22 cellular contexts compared by ENCODE assay signal in the genomic region with DNA sequence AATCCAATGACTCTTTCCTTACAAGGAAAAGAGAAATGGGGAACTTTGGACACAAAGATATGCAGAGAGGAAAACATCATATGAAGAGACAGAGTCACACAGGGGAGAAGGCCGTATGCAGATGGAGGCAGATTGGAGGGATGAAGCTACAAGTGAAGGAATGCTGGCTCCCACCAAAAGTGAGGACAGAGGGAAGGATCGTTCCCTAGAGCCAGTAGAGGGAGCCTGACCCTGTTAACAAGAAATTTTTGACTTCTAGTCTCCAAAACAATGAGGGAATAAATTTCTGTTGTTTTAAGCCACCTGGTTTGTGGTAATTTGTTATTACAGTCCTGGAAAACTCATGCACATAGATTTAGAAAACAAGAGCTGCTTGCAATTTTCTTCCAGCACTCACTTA.
DNase-seq lines count a peak whose midpoint lies in the region; ATAC-seq and TF ChIP-seq lines count a peak whose summit lies in the region.
"Had no signal": no experiment of that assay in that cellular context is flagged by ENCODE, and none has a peak within 500 bp of the region (broad histone marks: within the 10 kb centered on the region; RNA-seq: fewer than 3 reads in every experiment).

No MANE protein-coding gene starts in this region.

- no peaks in the 10 kb centered on the region for H3K27me3 ChIP-seq in Loucy (ENCODE audit: insufficient read depth, low read length, poor library complexity, severe bottlenecking)
- no peaks in the 10 kb centered on the region for H3K27me3 ChIP-seq in CD8-positive, alpha-beta T cell (ENCODE audit: insufficient read depth, low read length)
- H3K27me3 ChIP-seq: BLaER1, pancreas, SJCRH30 had no signal

- CTCF ChIA-PET in CD8-positive, alpha-beta T cell (lab: Charles Lee): no interaction called here

- H3K9ac ChIP-seq in Loucy (ENCODE audit: low read depth, low read length, poor library complexity, severe bottlenecking): no peak overlapping the region
- H3K9ac ChIP-seq: BLaER1 had no signal

- no peaks in the 10 kb centered on the region for H4K20me1 ChIP-seq in Loucy (ENCODE audit: insufficient read depth, low read length, poor library complexity, severe bottlenecking)
- H4K20me1 ChIP-seq: BLaER1 had no signal

- no peak overlapping the region for H3K27ac Mint-ChIP-seq in progenitor cell of endocrine pancreas
- no peak overlapping the region for H3K27ac Mint-ChIP-seq in CD8-positive, alpha-beta T cell
- H3K27ac Mint-ChIP-seq: activated CD8-positive, alpha-beta T cell treated with anti-CD3 and anti-CD28 coated beads, Interleukin-2, amount 10 ng/mL, durations not matched to agents 7 days and 5 days; activated naive CD4-positive, alpha-beta T cell treated with anti-CD3 and anti-CD28 coated beads, Interleukin-2, amount 50 U/mL, for 24 hours; activated T-cell treated with anti-CD3 and anti-CD28 coated beads, Interleukin-2, amount 50 U/mL, for 72 hours; naive thymus-derived CD8-positive, alpha-beta T cell; stimulated activated naive CD8-positive, alpha-beta T cell treated with anti-CD3 and anti-CD28 coated beads, Interleukin-15, Interleukin-2, amounts not matched to agents 100 ng/mL and 50 ng/mL, for 24 hours had no signal

- peaks cover 3% of the 10 kb centered on the region for H3K4me1 ChIP-seq in Loucy (ENCODE audit: insufficient read depth, low read length, poor library complexity, severe bottlenecking)
- H3K4me1 ChIP-seq in CD8-positive, alpha-beta T cell (ENCODE audit: insufficient read depth, low read length): no peaks in the 10 kb centered on the region
- H3K4me1 ChIP-seq: BLaER1, pancreas, SJCRH30 had no signal

- peaks cover 5% of the 10 kb centered on the region for H3K9me3 Mint-ChIP-seq in progenitor cell of endocrine pancreas (ENCODE audit: low read depth)
- no peaks in the 10 kb centered on the region for H3K9me3 Mint-ChIP-seq in CD8-positive, alpha-beta T cell
- H3K9me3 Mint-ChIP-seq: activated naive CD4-positive, alpha-beta T cell treated with anti-CD3 and anti-CD28 coated beads, Interleukin-2, amount 50 U/mL, for 24 hours; stimulated activated naive CD8-positive, alpha-beta T cell treated with anti-CD3 and anti-CD28 coated beads, Interleukin-15, Interleukin-2, amounts not matched to agents 100 ng/mL and 50 ng/mL, for 24 hours had no signal

- in situ Hi-C loops in astrocyte of the spinal cord (cut with HindIII; ENCODE audit: low sequenced_read_pairs): no loop called here

- no peaks in the 10 kb centered on the region for H3K9me2 ChIP-seq in Loucy (replicated peaks; ENCODE audit: low read depth, low read length)

- DNase-seq in DMS 273 (lab: John Stamatoyannopoulos, UW; ENCODE audit: unreplicated experiment) (peak; percentile 18), DMS 273 treated with DMSO at 0.1 percent for 48 hours (lab: John Stamatoyannopoulos, UW) (no peak), astrocyte of the spinal cord (ENCODE audit: low read depth, low spot score) (no peak), progenitor cell of endocrine pancreas (ENCODE audit: low spot score, unreplicated experiment) (no peak), MV-4-11 (lab: John Stamatoyannopoulos, UW) (no peak)
- no peak for DNase-seq in activated T-cell treated with anti-CD3 and anti-CD28 coated beads, Interleukin-2, amount 50 U/mL, for 48 hours
- DNase-seq in CD8-positive, alpha-beta T cell: no peak
- DNase-seq: activated CD4-positive, CD25-positive, alpha-beta regulatory T cell; activated CD8-positive, alpha-beta T cell treated with anti-CD3 and anti-CD28 coated beads, Interleukin-2, amount 10 ng/mL, durations not matched to agents 7 days and 5 days; activated T-cell treated with anti-CD3 and anti-CD28 coated beads, Interleukin-2, amount 50 U/mL, for 72 hours; naive thymus-derived CD8-positive, alpha-beta T cell; NCI-H2081 treated with DMSO at 0.1 percent for 48 hours; NCI-H510A; pancreas; SJCRH30; stimulated activated CD4-positive, alpha-beta T cell treated with anti-CD3 and anti-CD28 coated beads, Interleukin-2, amount 100 ng/mL, for 24 hours; trophoblast cell had no signal

- no peaks in the 10 kb centered on the region for H3K4me1 Mint-ChIP-seq in progenitor cell of endocrine pancreas (ENCODE audit: low read depth)
- H3K4me1 Mint-ChIP-seq in CD8-positive, alpha-beta T cell (ENCODE audit: low read depth): no peaks in the 10 kb centered on the region
- H3K4me1 Mint-ChIP-seq: activated naive CD4-positive, alpha-beta T cell treated with anti-CD3 and anti-CD28 coated beads, Interleukin-2, amount 50 U/mL, for 24 hours; naive thymus-derived CD8-positive, alpha-beta T cell had no signal

- intact Hi-C loops in CD8-positive, alpha-beta T cell (cut with DNase I, micrococcal nuclease): no loop called here

- H3K27ac ChIP-seq in CD8-positive, alpha-beta T cell (ENCODE audit: low read depth, low read length): no peak overlapping the region
- H3K27ac ChIP-seq: 22Rv1, BLaER1, pancreas, SJCRH30 had no signal

- no peaks in the 10 kb centered on the region for H3K27me3 Mint-ChIP-seq in progenitor cell of endocrine pancreas
- peaks cover 9% of the 10 kb centered on the region for H3K27me3 Mint-ChIP-seq in CD8-positive, alpha-beta T cell (ENCODE audit: low read depth)
- H3K27me3 Mint-ChIP-seq: activated naive CD4-positive, alpha-beta T cell treated with anti-CD3 and anti-CD28 coated beads, Interleukin-2, amount 50 U/mL, for 24 hours had no signal

- ATAC-seq in CD8-positive, alpha-beta T cell: no peak
- ATAC-seq: activated CD8-positive, alpha-beta T cell treated with anti-CD3 and anti-CD28 coated beads, Interleukin-2, amount 10 ng/mL, durations not matched to agents 7 days and 5 days; activated T-cell treated with anti-CD3 and anti-CD28 coated beads, Interleukin-2, amount 50 U/mL, for 72 hours; naive thymus-derived CD8-positive, alpha-beta T cell; pancreas had no signal

- H2AFZ ChIP-seq in Loucy (ENCODE audit: low read length): no peak overlapping the region

- H3K4me2 ChIP-seq in Loucy (ENCODE audit: low read depth, low read length, poor library complexity, severe bottlenecking): no peak overlapping the region
- H3K4me2 ChIP-seq: BLaER1 had no signal

- H3K36me3 ChIP-seq in Loucy (ENCODE audit: insufficient read depth, low read length): no peaks in the 10 kb centered on the region
- no peaks in the 10 kb centered on the region for H3K36me3 ChIP-seq in CD8-positive, alpha-beta T cell (ENCODE audit: insufficient read depth, low read length)
- H3K36me3 ChIP-seq: BLaER1, pancreas, SJCRH30 had no signal

- TF ChIP-seq CTCF in Loucy (conservative IDR thresholded peaks at IDR 0.05; ENCODE audit: low read length): peak; percentile 44
- TF ChIP-seq CTCF in astrocyte of the spinal cord (IDR thresholded peaks at IDR 0.05; ENCODE audit: low read depth, low read length): peak; percentile 28
- peak; percentile 9 for TF ChIP-seq CTCF in progenitor cell of endocrine pancreas (IDR thresholded peaks at IDR 0.05; ENCODE audit: unreplicated experiment)
- TF ChIP-seq CTCF in CD8-positive, alpha-beta T cell (IDR thresholded peaks at IDR 0.05): no peak

- H3K4me3 Mint-ChIP-seq in progenitor cell of endocrine pancreas (ENCODE audit: low read depth): no peak overlapping the region
- H3K4me3 Mint-ChIP-seq in CD8-positive, alpha-beta T cell: no peak overlapping the region
- H3K4me3 Mint-ChIP-seq: activated CD8-positive, alpha-beta T cell treated with anti-CD3 and anti-CD28 coated beads, Interleukin-2, amount 10 ng/mL, durations not matched to agents 7 days and 5 days; activated naive CD4-positive, alpha-beta T cell treated with anti-CD3 and anti-CD28 coated beads, Interleukin-2, amount 50 U/mL, for 24 hours; activated T-cell treated with anti-CD3 and anti-CD28 coated beads, Interleukin-2, amount 50 U/mL, for 72 hours; naive thymus-derived CD8-positive, alpha-beta T cell; stimulated activated naive CD8-positive, alpha-beta T cell treated with anti-CD3 and anti-CD28 coated beads, Interleukin-15, Interleukin-2, amounts not matched to agents 100 ng/mL and 50 ng/mL, for 24 hours had no signal

- POLR2A ChIA-PET in CD8-positive, alpha-beta T cell (lab: Charles Lee): no interaction called here

- no peaks in the 10 kb centered on the region for H3K79me2 ChIP-seq in Loucy (ENCODE audit: insufficient read depth, low read length)

- no peaks in the 10 kb centered on the region for H3F3A ChIP-seq in Loucy (ENCODE audit: low read depth)

- H3K9me3 ChIP-seq in Loucy (ENCODE audit: insufficient read depth, low read depth, low read length): no peaks in the 10 kb centered on the region
- H3K9me3 ChIP-seq in CD8-positive, alpha-beta T cell (ENCODE audit: low read length): no peaks in the 10 kb centered on the region
- H3K9me3 ChIP-seq: pancreas, SJCRH30 had no signal

- no peaks in the 10 kb centered on the region for H3K36me3 Mint-ChIP-seq in progenitor cell of endocrine pancreas (ENCODE audit: insufficient read depth)
- H3K36me3 Mint-ChIP-seq in CD8-positive, alpha-beta T cell: no peaks in the 10 kb centered on the region
- H3K36me3 Mint-ChIP-seq: activated naive CD4-positive, alpha-beta T cell treated with anti-CD3 and anti-CD28 coated beads, Interleukin-2, amount 50 U/mL, for 24 hours; naive thymus-derived CD8-positive, alpha-beta T cell had no signal

- no peak overlapping the region for H3K4me3 ChIP-seq in Loucy (ENCODE audit: low read length, poor library complexity, severe bottlenecking)
- no peak overlapping the region for H3K4me3 ChIP-seq in astrocyte of the spinal cord (ENCODE audit: low read depth, low read length)
- H3K4me3 ChIP-seq in CD8-positive, alpha-beta T cell (ENCODE audit: low read depth, low read length): no peak overlapping the region
- H3K4me3 ChIP-seq: BLaER1, pancreas, SJCRH30 had no signal
